In the genomic region with DNA sequence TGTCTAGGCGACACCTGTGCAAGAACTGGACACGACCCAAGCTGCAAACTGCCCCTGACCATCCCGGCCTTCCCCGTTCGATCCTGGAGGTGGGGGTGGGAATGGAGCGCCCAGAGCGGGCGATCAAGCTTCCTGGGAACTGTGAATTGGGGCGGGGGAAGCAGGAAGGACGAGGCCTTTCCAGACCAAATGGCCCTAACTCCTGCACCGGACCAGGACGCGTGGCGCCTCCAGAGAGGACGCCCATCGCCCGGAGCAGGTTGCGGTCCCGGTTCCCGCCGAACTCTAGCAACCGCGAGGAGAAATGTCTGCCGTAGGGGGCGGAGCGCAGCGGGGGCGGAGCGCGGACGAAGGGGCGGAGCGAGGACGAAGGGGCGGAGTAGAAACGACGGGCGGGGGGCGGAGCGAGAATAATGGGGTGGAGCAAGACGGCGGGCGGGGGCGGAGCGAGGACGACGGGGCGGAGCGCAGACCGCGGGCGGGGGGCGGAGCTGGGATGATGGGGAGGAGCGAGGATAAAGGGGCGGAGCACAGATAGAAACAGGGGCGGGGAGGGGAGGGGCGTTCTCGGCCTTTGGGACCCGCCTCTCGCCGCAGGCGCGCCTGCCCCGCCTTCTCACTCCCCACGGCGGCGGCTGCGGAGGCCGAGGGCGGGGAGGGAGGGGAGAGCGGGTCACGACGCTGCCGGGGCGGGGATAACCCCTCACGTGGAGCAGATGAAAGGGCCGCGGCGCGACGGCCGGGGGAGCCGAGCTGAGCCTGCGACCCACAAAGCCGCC, we compare ENCODE assay signal across 1 cellular context.
TF ChIP-seq lines count a peak whose summit lies in the region.

A gene (plus strand): TSS at position 695 of the 779 bp plus-strand sequence. CDS start 195 bp downstream, outside the sequence.

TF ChIP-seq in HepG2, 621 proteins besides CTCF, POLR2A, EP300 and RAD21 (continued from another document and continues in another):
- TF ChIP-seq ARID2 (CRISPR knock-in tag; IDR thresholded peaks at IDR 0.05; ENCODE audit: borderline replicate concordance), result peak; percentile 70; the same call in 1 of the 2 replicates
- no peak for TF ChIP-seq NR1H2 (CRISPR knock-in tag; IDR thresholded peaks at IDR 0.05; ENCODE audit: borderline replicate concordance, low read depth)
- peak; percentile 54; the same call in 1 of the 2 replicates for TF ChIP-seq NFKB2 (CRISPR knock-in tag; IDR thresholded peaks at IDR 0.05; ENCODE audit: borderline replicate concordance)
- TF ChIP-seq CHD2 (IDR thresholded peaks at IDR 0.05; ENCODE audit: low read depth, low read length), result no peak
- TF ChIP-seq ZNF780A (CRISPR knock-in tag; IDR thresholded peaks at IDR 0.05), result peak; percentile 41; the same call in 1 of the 2 replicates
- TF ChIP-seq ONECUT2 (CRISPR knock-in tag; IDR thresholded peaks at IDR 0.05), result no peak
- TF ChIP-seq NCOA1 (CRISPR knock-in tag; IDR thresholded peaks at IDR 0.05), result no peak
- TF ChIP-seq ZBTB20 (CRISPR knock-in tag; IDR thresholded peaks at IDR 0.05; ENCODE audit: borderline replicate concordance, low read depth), result no peak; the same call in 1 of the 2 replicates
- TF ChIP-seq SMARCC2 (IDR thresholded peaks at IDR 0.05), result no peak
- TF ChIP-seq, protein P1, sequence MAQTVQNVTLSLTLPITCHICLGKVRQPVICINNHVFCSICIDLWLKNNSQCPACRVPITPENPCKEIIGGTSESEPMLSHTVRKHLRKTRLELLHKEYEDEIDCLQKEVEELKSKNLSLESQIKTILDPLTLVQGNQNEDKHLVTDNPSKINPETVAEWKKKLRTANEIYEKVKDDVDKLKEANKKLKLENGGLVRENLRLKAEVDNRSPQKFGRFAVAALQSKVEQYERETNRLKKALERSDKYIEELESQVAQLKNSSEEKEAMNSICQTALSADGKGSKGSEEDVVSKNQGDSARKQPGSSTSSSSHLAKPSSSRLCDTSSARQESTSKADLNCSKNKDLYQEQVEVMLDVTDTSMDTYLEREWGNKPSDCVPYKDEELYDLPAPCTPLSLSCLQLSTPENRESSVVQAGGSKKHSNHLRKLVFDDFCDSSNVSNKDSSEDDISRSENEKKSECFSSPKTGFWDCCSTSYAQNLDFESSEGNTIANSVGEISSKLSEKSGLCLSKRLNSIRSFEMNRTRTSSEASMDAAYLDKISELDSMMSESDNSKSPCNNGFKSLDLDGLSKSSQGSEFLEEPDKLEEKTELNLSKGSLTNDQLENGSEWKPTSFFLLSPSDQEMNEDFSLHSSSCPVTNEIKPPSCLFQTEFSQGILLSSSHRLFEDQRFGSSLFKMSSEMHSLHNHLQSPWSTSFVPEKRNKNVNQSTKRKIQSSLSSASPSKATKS (CRISPR knock-in tag; IDR thresholded peaks at IDR 0.05), result no peak
- peak; percentile 63 for TF ChIP-seq SKI (IDR thresholded peaks at IDR 0.05; ENCODE audit: partially characterized antibody)
- TF ChIP-seq, protein P2, sequence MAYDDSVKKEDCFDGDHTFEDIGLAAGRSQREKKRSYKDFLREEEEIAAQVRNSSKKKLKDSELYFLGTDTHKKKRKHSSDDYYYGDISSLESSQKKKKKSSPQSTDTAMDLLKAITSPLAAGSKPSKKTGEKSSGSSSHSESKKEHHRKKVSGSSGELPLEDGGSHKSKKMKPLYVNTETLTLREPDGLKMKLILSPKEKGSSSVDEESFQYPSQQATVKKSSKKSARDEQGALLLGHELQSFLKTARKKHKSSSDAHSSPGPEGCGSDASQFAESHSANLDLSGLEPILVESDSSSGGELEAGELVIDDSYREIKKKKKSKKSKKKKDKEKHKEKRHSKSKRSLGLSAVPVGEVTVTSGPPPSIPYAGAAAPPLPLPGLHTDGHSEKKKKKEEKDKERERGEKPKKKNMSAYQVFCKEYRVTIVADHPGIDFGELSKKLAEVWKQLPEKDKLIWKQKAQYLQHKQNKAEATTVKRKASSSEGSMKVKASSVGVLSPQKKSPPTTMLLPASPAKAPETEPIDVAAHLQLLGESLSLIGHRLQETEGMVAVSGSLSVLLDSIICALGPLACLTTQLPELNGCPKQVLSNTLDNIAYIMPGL (CRISPR knock-in tag; IDR thresholded peaks at IDR 0.05; ENCODE audit: borderline replicate concordance in 1 of 2, low read depth in 1 of 2), result peak; percentile 45 to 52; a peak in 2 of 4 replicates
- no peak for TF ChIP-seq GPN1 (CRISPR knock-in tag; IDR thresholded peaks at IDR 0.05; ENCODE audit: borderline replicate concordance)
- TF ChIP-seq, protein P3, sequence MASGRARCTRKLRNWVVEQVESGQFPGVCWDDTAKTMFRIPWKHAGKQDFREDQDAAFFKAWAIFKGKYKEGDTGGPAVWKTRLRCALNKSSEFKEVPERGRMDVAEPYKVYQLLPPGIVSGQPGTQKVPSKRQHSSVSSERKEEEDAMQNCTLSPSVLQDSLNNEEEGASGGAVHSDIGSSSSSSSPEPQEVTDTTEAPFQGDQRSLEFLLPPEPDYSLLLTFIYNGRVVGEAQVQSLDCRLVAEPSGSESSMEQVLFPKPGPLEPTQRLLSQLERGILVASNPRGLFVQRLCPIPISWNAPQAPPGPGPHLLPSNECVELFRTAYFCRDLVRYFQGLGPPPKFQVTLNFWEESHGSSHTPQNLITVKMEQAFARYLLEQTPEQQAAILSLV (CRISPR knock-in tag; IDR thresholded peaks at IDR 0.05; ENCODE audit: borderline replicate concordance), result peak; percentile 10; the same call in 1 of the 2 replicates
- TF ChIP-seq GTF2F1 (IDR thresholded peaks at IDR 0.05; ENCODE audit: low read length), result no peak
- TF ChIP-seq TOPORS (CRISPR knock-in tag; IDR thresholded peaks at IDR 0.05), result no peak
- TF ChIP-seq ISX (CRISPR knock-in tag; conservative IDR thresholded peaks at IDR 0.05), result no peak
- TF ChIP-seq, protein P4, sequence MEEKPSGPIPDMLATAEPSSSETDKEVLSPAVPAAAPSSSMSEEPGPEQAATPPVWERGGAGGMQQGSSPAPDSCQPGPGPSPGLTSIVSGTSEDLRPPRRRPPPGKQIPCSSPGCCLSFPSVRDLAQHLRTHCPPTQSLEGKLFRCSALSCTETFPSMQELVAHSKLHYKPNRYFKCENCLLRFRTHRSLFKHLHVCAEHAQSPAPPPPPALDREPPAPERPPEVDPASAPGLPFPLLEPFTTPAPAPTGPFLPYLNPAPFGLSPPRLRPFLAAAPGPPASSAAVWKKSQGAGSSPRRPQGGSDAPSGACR (CRISPR knock-in tag; IDR thresholded peaks at IDR 0.05), result no peak
- TF ChIP-seq ATF1 (CRISPR knock-in tag; IDR thresholded peaks at IDR 0.05), result no peak
- TF ChIP-seq, protein P5, sequence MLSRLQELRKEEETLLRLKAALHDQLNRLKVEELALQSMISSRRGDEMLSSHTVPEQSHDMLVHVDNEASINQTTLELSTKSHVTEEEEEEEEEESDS (CRISPR knock-in tag; IDR thresholded peaks at IDR 0.05; ENCODE audit: borderline replicate concordance), result no peak
- TF ChIP-seq, protein P6, sequence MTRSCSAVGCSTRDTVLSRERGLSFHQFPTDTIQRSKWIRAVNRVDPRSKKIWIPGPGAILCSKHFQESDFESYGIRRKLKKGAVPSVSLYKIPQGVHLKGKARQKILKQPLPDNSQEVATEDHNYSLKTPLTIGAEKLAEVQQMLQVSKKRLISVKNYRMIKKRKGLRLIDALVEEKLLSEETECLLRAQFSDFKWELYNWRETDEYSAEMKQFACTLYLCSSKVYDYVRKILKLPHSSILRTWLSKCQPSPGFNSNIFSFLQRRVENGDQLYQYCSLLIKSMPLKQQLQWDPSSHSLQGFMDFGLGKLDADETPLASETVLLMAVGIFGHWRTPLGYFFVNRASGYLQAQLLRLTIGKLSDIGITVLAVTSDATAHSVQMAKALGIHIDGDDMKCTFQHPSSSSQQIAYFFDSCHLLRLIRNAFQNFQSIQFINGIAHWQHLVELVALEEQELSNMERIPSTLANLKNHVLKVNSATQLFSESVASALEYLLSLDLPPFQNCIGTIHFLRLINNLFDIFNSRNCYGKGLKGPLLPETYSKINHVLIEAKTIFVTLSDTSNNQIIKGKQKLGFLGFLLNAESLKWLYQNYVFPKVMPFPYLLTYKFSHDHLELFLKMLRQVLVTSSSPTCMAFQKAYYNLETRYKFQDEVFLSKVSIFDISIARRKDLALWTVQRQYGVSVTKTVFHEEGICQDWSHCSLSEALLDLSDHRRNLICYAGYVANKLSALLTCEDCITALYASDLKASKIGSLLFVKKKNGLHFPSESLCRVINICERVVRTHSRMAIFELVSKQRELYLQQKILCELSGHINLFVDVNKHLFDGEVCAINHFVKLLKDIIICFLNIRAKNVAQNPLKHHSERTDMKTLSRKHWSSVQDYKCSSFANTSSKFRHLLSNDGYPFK (CRISPR knock-in tag; IDR thresholded peaks at IDR 0.05; ENCODE audit: borderline replicate concordance), result peak; percentile 70; the same call in 1 of the 2 replicates
- TF ChIP-seq KLF12 (CRISPR knock-in tag; IDR thresholded peaks at IDR 0.05; ENCODE audit: borderline replicate concordance), result no peak
- peak; percentile 84 for TF ChIP-seq RBFOX2 (IDR thresholded peaks at IDR 0.05; ENCODE audit: low read depth, low read length)
- TF ChIP-seq IKZF1 (IDR thresholded peaks at IDR 0.05), result no peak
- TF ChIP-seq, protein P7, sequence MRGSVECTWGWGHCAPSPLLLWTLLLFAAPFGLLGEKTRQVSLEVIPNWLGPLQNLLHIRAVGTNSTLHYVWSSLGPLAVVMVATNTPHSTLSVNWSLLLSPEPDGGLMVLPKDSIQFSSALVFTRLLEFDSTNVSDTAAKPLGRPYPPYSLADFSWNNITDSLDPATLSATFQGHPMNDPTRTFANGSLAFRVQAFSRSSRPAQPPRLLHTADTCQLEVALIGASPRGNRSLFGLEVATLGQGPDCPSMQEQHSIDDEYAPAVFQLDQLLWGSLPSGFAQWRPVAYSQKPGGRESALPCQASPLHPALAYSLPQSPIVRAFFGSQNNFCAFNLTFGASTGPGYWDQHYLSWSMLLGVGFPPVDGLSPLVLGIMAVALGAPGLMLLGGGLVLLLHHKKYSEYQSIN (CRISPR knock-in tag; IDR thresholded peaks at IDR 0.05; ENCODE audit: borderline replicate concordance), result no peak
- TF ChIP-seq ATF7 (IDR thresholded peaks at IDR 0.05), result no peak
- no peak for TF ChIP-seq ATF7 (CRISPR knock-in tag; IDR thresholded peaks at IDR 0.05)
- TF ChIP-seq, protein P8, sequence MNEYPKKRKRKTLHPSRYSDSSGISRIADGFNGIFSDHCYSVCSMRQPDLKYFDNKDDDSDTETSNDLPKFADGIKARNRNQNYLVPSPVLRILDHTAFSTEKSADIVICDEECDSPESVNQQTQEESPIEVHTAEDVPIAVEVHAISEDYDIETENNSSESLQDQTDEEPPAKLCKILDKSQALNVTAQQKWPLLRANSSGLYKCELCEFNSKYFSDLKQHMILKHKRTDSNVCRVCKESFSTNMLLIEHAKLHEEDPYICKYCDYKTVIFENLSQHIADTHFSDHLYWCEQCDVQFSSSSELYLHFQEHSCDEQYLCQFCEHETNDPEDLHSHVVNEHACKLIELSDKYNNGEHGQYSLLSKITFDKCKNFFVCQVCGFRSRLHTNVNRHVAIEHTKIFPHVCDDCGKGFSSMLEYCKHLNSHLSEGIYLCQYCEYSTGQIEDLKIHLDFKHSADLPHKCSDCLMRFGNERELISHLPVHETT (CRISPR knock-in tag; conservative IDR thresholded peaks at IDR 0.05), result peak; percentile 10; the same call in 1 of the 2 replicates
- TF ChIP-seq, protein P9, sequence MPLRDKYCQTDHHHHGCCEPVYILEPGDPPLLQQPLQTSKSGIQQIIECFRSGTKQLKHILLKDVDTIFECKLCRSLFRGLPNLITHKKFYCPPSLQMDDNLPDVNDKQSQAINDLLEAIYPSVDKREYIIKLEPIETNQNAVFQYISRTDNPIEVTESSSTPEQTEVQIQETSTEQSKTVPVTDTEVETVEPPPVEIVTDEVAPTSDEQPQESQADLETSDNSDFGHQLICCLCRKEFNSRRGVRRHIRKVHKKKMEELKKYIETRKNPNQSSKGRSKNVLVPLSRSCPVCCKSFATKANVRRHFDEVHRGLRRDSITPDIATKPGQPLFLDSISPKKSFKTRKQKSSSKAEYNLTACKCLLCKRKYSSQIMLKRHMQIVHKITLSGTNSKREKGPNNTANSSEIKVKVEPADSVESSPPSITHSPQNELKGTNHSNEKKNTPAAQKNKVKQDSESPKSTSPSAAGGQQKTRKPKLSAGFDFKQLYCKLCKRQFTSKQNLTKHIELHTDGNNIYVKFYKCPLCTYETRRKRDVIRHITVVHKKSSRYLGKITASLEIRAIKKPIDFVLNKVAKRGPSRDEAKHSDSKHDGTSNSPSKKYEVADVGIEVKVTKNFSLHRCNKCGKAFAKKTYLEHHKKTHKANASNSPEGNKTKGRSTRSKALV (CRISPR knock-in tag; IDR thresholded peaks at IDR 0.05), result no peak
- TF ChIP-seq, protein P10, sequence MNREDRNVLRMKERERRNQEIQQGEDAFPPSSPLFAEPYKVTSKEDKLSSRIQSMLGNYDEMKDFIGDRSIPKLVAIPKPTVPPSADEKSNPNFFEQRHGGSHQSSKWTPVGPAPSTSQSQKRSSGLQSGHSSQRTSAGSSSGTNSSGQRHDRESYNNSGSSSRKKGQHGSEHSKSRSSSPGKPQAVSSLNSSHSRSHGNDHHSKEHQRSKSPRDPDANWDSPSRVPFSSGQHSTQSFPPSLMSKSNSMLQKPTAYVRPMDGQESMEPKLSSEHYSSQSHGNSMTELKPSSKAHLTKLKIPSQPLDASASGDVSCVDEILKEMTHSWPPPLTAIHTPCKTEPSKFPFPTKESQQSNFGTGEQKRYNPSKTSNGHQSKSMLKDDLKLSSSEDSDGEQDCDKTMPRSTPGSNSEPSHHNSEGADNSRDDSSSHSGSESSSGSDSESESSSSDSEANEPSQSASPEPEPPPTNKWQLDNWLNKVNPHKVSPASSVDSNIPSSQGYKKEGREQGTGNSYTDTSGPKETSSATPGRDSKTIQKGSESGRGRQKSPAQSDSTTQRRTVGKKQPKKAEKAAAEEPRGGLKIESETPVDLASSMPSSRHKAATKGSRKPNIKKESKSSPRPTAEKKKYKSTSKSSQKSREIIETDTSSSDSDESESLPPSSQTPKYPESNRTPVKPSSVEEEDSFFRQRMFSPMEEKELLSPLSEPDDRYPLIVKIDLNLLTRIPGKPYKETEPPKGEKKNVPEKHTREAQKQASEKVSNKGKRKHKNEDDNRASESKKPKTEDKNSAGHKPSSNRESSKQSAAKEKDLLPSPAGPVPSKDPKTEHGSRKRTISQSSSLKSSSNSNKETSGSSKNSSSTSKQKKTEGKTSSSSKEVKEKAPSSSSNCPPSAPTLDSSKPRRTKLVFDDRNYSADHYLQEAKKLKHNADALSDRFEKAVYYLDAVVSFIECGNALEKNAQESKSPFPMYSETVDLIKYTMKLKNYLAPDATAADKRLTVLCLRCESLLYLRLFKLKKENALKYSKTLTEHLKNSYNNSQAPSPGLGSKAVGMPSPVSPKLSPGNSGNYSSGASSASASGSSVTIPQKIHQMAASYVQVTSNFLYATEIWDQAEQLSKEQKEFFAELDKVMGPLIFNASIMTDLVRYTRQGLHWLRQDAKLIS (CRISPR knock-in tag; IDR thresholded peaks at IDR 0.05), result no peak
- TF ChIP-seq, protein P11, sequence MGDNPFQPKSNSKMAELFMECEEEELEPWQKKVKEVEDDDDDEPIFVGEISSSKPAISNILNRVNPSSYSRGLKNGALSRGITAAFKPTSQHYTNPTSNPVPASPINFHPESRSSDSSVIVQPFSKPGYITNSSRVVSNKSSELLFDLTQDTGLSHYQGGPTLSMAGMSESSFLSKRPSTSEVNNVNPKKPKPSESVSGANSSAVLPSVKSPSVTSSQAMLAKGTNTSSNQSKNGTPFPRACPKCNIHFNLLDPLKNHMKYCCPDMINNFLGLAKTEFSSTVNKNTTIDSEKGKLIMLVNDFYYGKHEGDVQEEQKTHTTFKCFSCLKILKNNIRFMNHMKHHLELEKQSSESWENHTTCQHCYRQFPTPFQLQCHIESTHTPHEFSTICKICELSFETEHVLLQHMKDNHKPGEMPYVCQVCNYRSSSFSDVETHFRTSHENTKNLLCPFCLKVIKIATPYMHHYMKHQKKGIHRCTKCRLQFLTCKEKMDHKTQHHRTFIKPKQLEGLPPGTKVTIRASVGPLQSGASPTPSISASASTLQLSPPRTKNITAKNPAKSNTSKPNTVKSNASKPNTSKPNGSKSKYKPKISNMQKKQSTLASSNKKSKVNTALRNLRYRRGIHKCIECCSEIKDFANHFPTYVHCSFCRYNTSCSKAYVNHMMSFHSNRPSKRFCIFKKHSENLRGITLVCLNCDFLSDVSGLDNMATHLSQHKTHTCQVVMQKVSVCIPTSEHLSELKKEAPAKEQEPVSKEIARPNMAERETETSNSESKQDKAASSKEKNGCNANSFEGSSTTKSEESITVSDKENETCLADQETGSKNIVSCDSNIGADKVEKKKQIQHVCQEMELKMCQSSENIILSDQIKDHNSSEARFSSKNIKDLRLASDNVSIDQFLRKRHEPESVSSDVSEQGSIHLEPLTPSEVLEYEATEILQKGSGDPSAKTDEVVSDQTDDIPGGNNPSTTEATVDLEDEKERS (CRISPR knock-in tag; IDR thresholded peaks at IDR 0.05), result no peak
